ENCODE assay signal across 8 cellular contexts in genomic region chr13:77751513-77752456, GRCh38. TPM values are rescaled to one million over a fixed set of nuclear protein-coding genes. Genes with fewer than 3 reads are reported as not detected.
A peak's percentile ranks its signal among the peaks of the same experiment; 100 is the strongest.
DNase-seq lines count a peak whose midpoint lies in the region; ATAC-seq and TF ChIP-seq lines count a peak whose summit lies in the region.

No MANE protein-coding gene starts in this region.

- H3K9me3 Mint-ChIP-seq in Calu3 (ENCODE audit: low read depth, unreplicated experiment), result no peaks in the 10 kb centered on the region
- peaks cover 10% of the 10 kb centered on the region for H3K9me3 Mint-ChIP-seq in neural progenitor cell

- no peak overlapping the region for H3K4me3 ChIP-seq in neural progenitor cell

- TF ChIP-seq CTCF in Calu3 (IDR thresholded peaks at IDR 0.05; ENCODE audit: unreplicated experiment) (no peak), neural progenitor cell (IDR thresholded peaks at IDR 0.05) (peak; percentile 81)

- H3K27me3 Mint-ChIP-seq in Calu3 (ENCODE audit: unreplicated experiment) (no peaks in the 10 kb centered on the region), neural progenitor cell (ENCODE audit: insufficient read depth, low read depth) (no peaks in the 10 kb centered on the region)

- H3K27ac Mint-ChIP-seq in Calu3 (ENCODE audit: unreplicated experiment) (no peak overlapping the region), neural progenitor cell (peak overlapping the region; percentile 44)

- peaks cover 10% of the 10 kb centered on the region for H3F3A ChIP-seq in neural progenitor cell (ENCODE audit: low read depth)

- BruUV-seq in Calu3 (replicated peaks; lab: Mats Ljungman, UMichigan), result no TSS peak

- CTCF ChIA-PET in Calu3 (lab: Charles Lee), result no interaction called here

- H3K4me2 ChIP-seq in neural progenitor cell, result no peak overlapping the region

- H3K4me1 Mint-ChIP-seq in Calu3 (ENCODE audit: low read depth, unreplicated experiment), result no peaks in the 10 kb centered on the region
- peaks cover 20% of the 10 kb centered on the region for H3K4me1 Mint-ChIP-seq in neural progenitor cell

- DNase-seq in Calu3 (peak; percentile 7), NCI-H524 treated with DMSO at 0.1 percent for 48 hours (lab: John Stamatoyannopoulos, UW) (peak; percentile 20), activated T-cell treated with anti-CD3 and anti-CD28 coated beads for 24 hours (ENCODE audit: low read depth) (peak; percentile 51), fibroblast of peridontal ligament (ENCODE audit: extremely low read depth) (peak; percentile 55), neural progenitor cell (ENCODE audit: low spot score) (peak; percentile 62), GOT3 (lab: John Stamatoyannopoulos, UW) (no peak)

- ATAC-seq in GM19035 (IDR thresholded peaks at IDR 0.05; ENCODE audit: unreplicated experiment), result peak; percentile 91
- ATAC-seq in HG03175 (IDR thresholded peaks at IDR 0.05; ENCODE audit: unreplicated experiment), result peak; percentile 92

- H3K36me3 ChIP-seq in neural progenitor cell, result peaks cover 2% of the 10 kb centered on the region

- H3K36me3 Mint-ChIP-seq in Calu3 (ENCODE audit: insufficient read depth, unreplicated experiment) (no peaks in the 10 kb centered on the region), neural progenitor cell (peaks cover 51% of the 10 kb centered on the region)

- H3K9me3 ChIP-seq in neural progenitor cell (ENCODE audit: low read depth), result no peaks in the 10 kb centered on the region

- no peak overlapping the region for H3K9ac ChIP-seq in neural progenitor cell

- peaks cover 30% of the 10 kb centered on the region for H4K20me1 ChIP-seq in neural progenitor cell (ENCODE audit: low read depth)

- H3K27ac ChIP-seq in neural progenitor cell, result peak overlapping the region; percentile 80

- no peaks in the 10 kb centered on the region for H3K27me3 ChIP-seq in neural progenitor cell

- H2AFZ ChIP-seq in neural progenitor cell (replicated peaks), result no peak overlapping the region

- peaks cover 21% of the 10 kb centered on the region for H3K4me1 ChIP-seq in neural progenitor cell

- H3K4me3 Mint-ChIP-seq in Calu3 (ENCODE audit: low read depth, unreplicated experiment) (no peak overlapping the region), neural progenitor cell (no peak overlapping the region)

- intact Hi-C loops in Calu3 (cut with micrococcal nuclease; ENCODE audit: unreplicated experiment), result loop anchor here (1.0 kb wide), 2 partner anchors 158 to 258 kb away; no protein-coding TSS in a partner anchor

- peaks cover 24% of the 10 kb centered on the region for H3K79me2 ChIP-seq in neural progenitor cell (ENCODE audit: low read depth)

RNA-seq across cellular contexts. Expression of gene SLAIN1, which starts 54.3 kb away (rescaled TPM):
- total RNA-seq in Calu3 (2022) (4.1 and 4.8 TPM in 2 replicates), neural progenitor cell (ENCODE audit: low replicate concordance) (72.8 and 87.2 TPM in 2 replicates)

Comparison
In these comparisons a context has a peak if more than half of its experiments do, and no peak if none do; other contexts are left out.
1. RNA of gene SLAIN1, which starts 54.3 kb away (total RNA-seq): 72.8 to 87.2 TPM in neural progenitor cell; 4.1 to 4.8 TPM in Calu3; every median in the first group is over 10 times any median in the second.